32 cellular contexts compared by ENCODE assay signal in genomic region chr7:41116337-41116736, GRCh38.
"Had no signal": no experiment of that assay in that cellular context is flagged by ENCODE, and none has a peak within 500 bp of the region (broad histone marks: within the 10 kb centered on the region; RNA-seq: fewer than 3 reads in every experiment).

No MANE protein-coding gene starts in this region.

- H3K4me1 Mint-ChIP-seq: activated naive CD4-positive, alpha-beta T cell treated with anti-CD3 and anti-CD28 coated beads, Interleukin-2, amount 10 ng/mL, durations not matched to agents 7 days and 5 days; activated naive CD8-positive, alpha-beta T cell treated with anti-CD3 and anti-CD28 coated beads, Interleukin-2, amount 10 ng/mL, durations not matched to agents 7 days and 5 days; naive B cell; stimulated activated memory B cell treated with anti-CD40 and anti-IgM and Interleukin-4, amounts not matched to agents 10 μg/mL and 1 μg/mL and 100 μg/mL, for 72 hours; stimulated activated naive CD8-positive, alpha-beta T cell treated with anti-CD3 and anti-CD28 coated beads, Interleukin-15, amount 100 ng/mL, for 72 hours; T-cell had no signal

- DNase-seq: activated CD4-positive, alpha-beta T cell treated with anti-CD3 and anti-CD28 coated beads for 48 hours; activated CD4-positive, alpha-beta T cell treated with anti-CD3 and anti-CD28 coated beads, Interleukin-2, amount 50 U/mL, for 48 hours; activated CD8-positive, alpha-beta memory T cell treated with anti-CD3 and anti-CD28 coated beads, Interleukin-2, amount 50 U/mL, for 4 hours; activated gamma-delta T cell; activated naive CD4-positive, alpha-beta T cell treated with anti-CD3 and anti-CD28 coated beads, Interleukin-2, amount 10 ng/mL, durations not matched to agents 7 days and 5 days; activated naive CD8-positive, alpha-beta T cell treated with anti-CD3 and anti-CD28 coated beads, Interleukin-2, amount 10 ng/mL, durations not matched to agents 7 days and 5 days; activated T-cell treated with anti-CD3 and anti-CD28 coated beads, Interleukin-2, amount 50 U/mL, for 1 hour; caudate nucleus; cortex of kidney; esophagus squamous epithelium; left ventricle myocardium inferior; naive B cell; nephron progenitor cell; occipital lobe; psoas muscle; sigmoid colon; small intestine; stimulated activated CD4-positive, alpha-beta T cell treated with anti-CD3 and anti-CD28 coated beads, Interleukin-1b, Interleukin-23, amount 100 ng/mL, for 48 hours; stimulated activated CD4-positive, alpha-beta T cell treated with anti-CD3 and anti-CD28 coated beads, Interleukin-4, amount 100 ng/mL, for 4 hours; stimulated activated CD8-positive, alpha-beta memory T cell treated with anti-CD3 and anti-CD28 coated beads, Interleukin-4, amount 100 ng/mL, for 48 hours; stimulated activated naive CD8-positive, alpha-beta T cell treated with anti-CD3 and anti-CD28 coated beads, Interleukin-15, amount 100 ng/mL, for 72 hours; substantia nigra; T-cell; upper lobe of left lung had no signal

- ATAC-seq: psoas muscle; stimulated activated memory B cell treated with anti-CD40 and anti-IgM and Interleukin-4, amounts not matched to agents 10 μg/mL and 1 μg/mL and 100 μg/mL, for 72 hours; stimulated activated naive CD8-positive, alpha-beta T cell treated with anti-CD3 and anti-CD28 coated beads, Interleukin-15, amount 100 ng/mL, for 72 hours; T-cell had no signal

- H3K4me3 Mint-ChIP-seq: activated naive CD4-positive, alpha-beta T cell treated with anti-CD3 and anti-CD28 coated beads, Interleukin-2, amount 10 ng/mL, durations not matched to agents 7 days and 5 days; activated naive CD8-positive, alpha-beta T cell treated with anti-CD3 and anti-CD28 coated beads, Interleukin-2, amount 10 ng/mL, durations not matched to agents 7 days and 5 days; activated T-helper 1 cell treated with anti-CD3 and anti-CD28 coated beads, Interleukin-12 subunit alpha, Interleukin-12 subunit beta, Interleukin-2, Interleukin-4 antibody, amounts not matched to agents 30 ng/mL and 10 ng/mL and 1 ng/mL, durations not matched to agents 14 hours and 24 hours and 36 hours; brain; naive B cell; nephron progenitor cell; stimulated activated memory B cell treated with anti-CD40 and anti-IgM and Interleukin-4, amounts not matched to agents 10 μg/mL and 1 μg/mL and 100 μg/mL, for 72 hours; stimulated activated naive CD8-positive, alpha-beta T cell treated with anti-CD3 and anti-CD28 coated beads, Interleukin-15, amount 100 ng/mL, for 72 hours; T-cell had no signal

- H3K9me3 Mint-ChIP-seq: stimulated activated naive CD8-positive, alpha-beta T cell treated with anti-CD3 and anti-CD28 coated beads, Interleukin-15, amount 100 ng/mL, for 72 hours had no signal

- H3K9me3 ChIP-seq: ascending aorta, esophagus squamous epithelium, left ventricle myocardium inferior, psoas muscle, sigmoid colon, upper lobe of left lung had no signal

- H3K9ac ChIP-seq: parathyroid adenoma had no signal

- H3K27me3 ChIP-seq: ascending aorta, esophagus squamous epithelium, sigmoid colon, upper lobe of left lung had no signal

- H3K4me1 ChIP-seq: ascending aorta, left ventricle myocardium inferior, parathyroid adenoma, psoas muscle, sigmoid colon, upper lobe of left lung had no signal

- FAIRE-seq: frontal cortex, islet of Langerhans, small intestine had no signal

- H2AFZ ChIP-seq: parathyroid adenoma had no signal

- H3K36me3 Mint-ChIP-seq: activated naive CD4-positive, alpha-beta T cell treated with anti-CD3 and anti-CD28 coated beads, Interleukin-2, amount 10 ng/mL, durations not matched to agents 7 days and 5 days; activated naive CD8-positive, alpha-beta T cell treated with anti-CD3 and anti-CD28 coated beads, Interleukin-2, amount 10 ng/mL, durations not matched to agents 7 days and 5 days; brain; naive B cell; stimulated activated memory B cell treated with anti-CD40 and anti-IgM and Interleukin-4, amounts not matched to agents 10 μg/mL and 1 μg/mL and 100 μg/mL, for 72 hours; T-cell had no signal

- H3K79me2 ChIP-seq: parathyroid adenoma had no signal

- H3K27ac Mint-ChIP-seq: activated naive CD4-positive, alpha-beta T cell treated with anti-CD3 and anti-CD28 coated beads, Interleukin-2, amount 10 ng/mL, durations not matched to agents 7 days and 5 days; activated naive CD8-positive, alpha-beta T cell treated with anti-CD3 and anti-CD28 coated beads, Interleukin-2, amount 10 ng/mL, durations not matched to agents 7 days and 5 days; activated T-helper 1 cell treated with anti-CD3 and anti-CD28 coated beads, Interleukin-12 subunit alpha, Interleukin-12 subunit beta, Interleukin-2, Interleukin-4 antibody, amounts not matched to agents 30 ng/mL and 10 ng/mL and 1 ng/mL, durations not matched to agents 14 hours and 24 hours and 36 hours; brain; naive B cell; nephron progenitor cell; stimulated activated memory B cell treated with anti-CD40 and anti-IgM and Interleukin-4, amounts not matched to agents 10 μg/mL and 1 μg/mL and 100 μg/mL, for 72 hours; stimulated activated naive CD8-positive, alpha-beta T cell treated with anti-CD3 and anti-CD28 coated beads, Interleukin-15, amount 100 ng/mL, for 72 hours; T-cell had no signal

- H3K27ac ChIP-seq: ascending aorta, esophagus squamous epithelium, left ventricle myocardium inferior, parathyroid adenoma, psoas muscle, sigmoid colon, upper lobe of left lung had no signal

- H3K27me3 Mint-ChIP-seq: activated naive CD4-positive, alpha-beta T cell treated with anti-CD3 and anti-CD28 coated beads, Interleukin-2, amount 10 ng/mL, durations not matched to agents 7 days and 5 days; activated naive CD8-positive, alpha-beta T cell treated with anti-CD3 and anti-CD28 coated beads, Interleukin-2, amount 10 ng/mL, durations not matched to agents 7 days and 5 days; brain; naive B cell; stimulated activated memory B cell treated with anti-CD40 and anti-IgM and Interleukin-4, amounts not matched to agents 10 μg/mL and 1 μg/mL and 100 μg/mL, for 72 hours; stimulated activated naive CD8-positive, alpha-beta T cell treated with anti-CD3 and anti-CD28 coated beads, Interleukin-15, amount 100 ng/mL, for 72 hours; T-cell had no signal

- H3K36me3 ChIP-seq: ascending aorta, esophagus squamous epithelium, left ventricle myocardium inferior, sigmoid colon, upper lobe of left lung had no signal

- H3K4me3 ChIP-seq: ascending aorta, esophagus squamous epithelium, left ventricle myocardium inferior, lung, psoas muscle, sigmoid colon, upper lobe of left lung had no signal
